2 cellular contexts compared by ENCODE assay signal in the genomic region with DNA sequence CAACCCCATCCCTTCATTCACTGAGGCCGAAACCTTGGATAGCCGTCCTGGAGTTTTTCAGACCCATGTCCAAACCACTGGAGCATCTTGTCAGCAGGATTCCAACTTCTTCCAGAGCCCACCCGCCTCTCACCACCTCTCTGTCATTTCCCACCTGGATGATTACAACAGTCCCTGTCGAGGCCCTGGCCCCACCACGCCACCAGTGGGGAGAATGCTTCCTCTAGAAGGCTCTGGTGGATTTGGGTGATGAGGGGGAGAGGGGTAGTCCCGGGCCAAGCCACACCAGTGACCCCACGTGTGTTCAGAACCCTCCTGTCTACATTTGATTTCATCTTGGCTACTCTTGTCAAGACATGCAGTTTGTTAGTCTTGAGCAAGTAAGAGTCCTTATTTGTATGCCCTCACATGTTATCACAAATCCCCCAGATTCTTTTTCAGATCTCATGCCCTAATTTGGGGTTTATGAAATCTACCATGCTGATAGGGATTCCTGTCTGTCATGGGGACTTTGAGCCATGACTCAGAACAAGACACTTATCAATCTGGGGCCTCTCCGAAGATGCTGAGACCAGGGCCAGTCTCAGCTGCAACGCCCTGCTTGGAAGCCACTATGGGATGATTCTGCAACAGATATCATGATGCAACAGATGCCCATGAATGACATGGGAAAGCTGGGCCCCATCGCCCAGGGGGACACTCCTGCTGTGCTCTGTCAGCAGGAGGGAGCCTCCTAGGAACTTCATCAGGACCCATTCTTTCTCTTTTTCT.
TF ChIP-seq lines count a peak whose summit lies in the region.

No MANE protein-coding gene starts in this region.

TF ChIP-seq in SK-N-SH, 30 proteins besides CTCF, POLR2A, EP300 and RAD21 (continued from another document):
- TF ChIP-seq, protein P1, sequence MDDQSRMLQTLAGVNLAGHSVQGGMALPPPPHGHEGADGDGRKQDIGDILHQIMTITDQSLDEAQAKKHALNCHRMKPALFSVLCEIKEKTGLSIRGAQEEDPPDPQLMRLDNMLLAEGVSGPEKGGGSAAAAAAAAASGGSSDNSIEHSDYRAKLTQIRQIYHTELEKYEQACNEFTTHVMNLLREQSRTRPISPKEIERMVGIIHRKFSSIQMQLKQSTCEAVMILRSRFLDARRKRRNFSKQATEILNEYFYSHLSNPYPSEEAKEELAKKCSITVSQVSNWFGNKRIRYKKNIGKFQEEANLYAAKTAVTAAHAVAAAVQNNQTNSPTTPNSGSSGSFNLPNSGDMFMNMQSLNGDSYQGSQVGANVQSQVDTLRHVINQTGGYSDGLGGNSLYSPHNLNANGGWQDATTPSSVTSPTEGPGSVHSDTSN (IDR thresholded peaks at IDR 0.05) = peak; percentile 43; the same call in 1 of the 2 replicates

TF ChIP-seq in SK-N-SH treated with all-trans-retinoic acid at 6 μM for 48 hours, 23 proteins besides CTCF, POLR2A, EP300 and RAD21 (continued from another document):
- TF ChIP-seq CREB5 (CRISPR knock-in tag; IDR thresholded peaks at IDR 0.05; ENCODE audit: low read depth) (no peak), BACH2 (CRISPR knock-in tag; IDR thresholded peaks at IDR 0.05; ENCODE audit: borderline replicate concordance) (no peak), TOX (CRISPR knock-in tag; IDR thresholded peaks at IDR 0.05; ENCODE audit: borderline replicate concordance) (no peak), TCF4 (CRISPR knock-in tag; IDR thresholded peaks at IDR 0.05; ENCODE audit: borderline replicate concordance) (no peak), ESRRG (CRISPR knock-in tag; IDR thresholded peaks at IDR 0.05) (no peak), TSHZ2 (CRISPR knock-in tag; IDR thresholded peaks at IDR 0.05) (no peak), CSDC2 (CRISPR knock-in tag; IDR thresholded peaks at IDR 0.05) (no peak), POU6F1 (CRISPR knock-in tag; IDR thresholded peaks at IDR 0.05; ENCODE audit: borderline replicate concordance, low read depth) (no peak), OSR1 (CRISPR knock-in tag; IDR thresholded peaks at IDR 0.05) (no peak)
